8 cellular contexts compared by ENCODE assay signal in genomic region chr15:64701482-64701881, GRCh38.
A peak's percentile ranks its signal among the peaks of the same experiment; 100 is the strongest.
DNase-seq lines count a peak whose midpoint lies in the region; ATAC-seq and TF ChIP-seq lines count a peak whose summit lies in the region.

No MANE protein-coding gene starts in this region.

- H3K9ac ChIP-seq in SU-DHL-6 (ENCODE audit: low read length): 0 out of 2 replicates have a peak overlapping the region, but pooled peaks have one; percentile 88

- no peak overlapping the region for H3K27ac ChIP-seq in SU-DHL-6 (ENCODE audit: low read depth, low read length)
- peak overlapping the region; percentile 87 to 95 (median 92) for H3K27ac ChIP-seq in sigmoid colon

- H3K27me3 ChIP-seq in SU-DHL-6 (ENCODE audit: low read length): no peaks in the 10 kb centered on the region
- no peaks in the 10 kb centered on the region for H3K27me3 ChIP-seq in sigmoid colon

- no peak for TF ChIP-seq EP300 in sigmoid colon (IDR thresholded peaks at IDR 0.05)

- H3K4me1 ChIP-seq in sigmoid colon: peaks cover 0 to 74% (median 67%) of the 10 kb centered on the region in 4 donors

- H3K9me2 ChIP-seq in SU-DHL-6 (replicated peaks; ENCODE audit: insufficient read depth, low read length): no peaks in the 10 kb centered on the region

- no peak overlapping the region for H2AFZ ChIP-seq in SU-DHL-6 (ENCODE audit: low read depth, low read length, severe bottlenecking)

- H3K9me3 ChIP-seq in SU-DHL-6 (ENCODE audit: insufficient read depth, low read length): no peaks in the 10 kb centered on the region
- H3K9me3 ChIP-seq in sigmoid colon: no peaks in the 10 kb centered on the region

- intact Hi-C loops in sigmoid colon (cut with DNase I): no loop called here

- peaks cover 57% of the 10 kb centered on the region for H3K79me2 ChIP-seq in SU-DHL-6 (ENCODE audit: insufficient read depth, low read length)

- DNase-seq in GM12864 (ENCODE audit: low read depth) (no peak), fibroblast of the aortic adventitia (ENCODE audit: low read depth) (no peak), sigmoid colon (no peak), NCI-H1930 (lab: John Stamatoyannopoulos, UW) (no peak)
- no peak for DNase-seq in activated CD8-positive, alpha-beta memory T cell treated with anti-CD3 and anti-CD28 coated beads, Interleukin-2, amount 50 U/mL, for 4 hours

- TF ChIP-seq CTCF in GM12864 (IDR thresholded peaks at IDR 0.05; ENCODE audit: low read depth, low read length, missing control alignments) (no peak), SU-DHL-6 (IDR thresholded peaks at IDR 0.05; ENCODE audit: insufficient read depth, low read length, poor library complexity, severe bottlenecking) (no peak), fibroblast of the aortic adventitia (IDR thresholded peaks at IDR 0.05; ENCODE audit: insufficient read depth, low read length) (no peak), sigmoid colon (IDR thresholded peaks at IDR 0.05) (no peak)

- H3F3A ChIP-seq in SU-DHL-6 (ENCODE audit: insufficient read depth): peaks cover 3% of the 10 kb centered on the region; the same call in 1 of the 2 replicates

- H3K4me2 ChIP-seq in SU-DHL-6 (ENCODE audit: low read depth, low read length, poor library complexity, severe bottlenecking): peak overlapping the region; percentile 90

- ATAC-seq in GM18907 (IDR thresholded peaks at IDR 0.05; ENCODE audit: unreplicated experiment) (no peak), GM18517 (IDR thresholded peaks at IDR 0.05; ENCODE audit: unreplicated experiment) (no peak)

- H4K20me1 ChIP-seq in SU-DHL-6 (ENCODE audit: low read depth, low read length): 0 out of 2 replicates have a peak, but pooled peaks cover 5% of the 10 kb centered on the region

- H3K4me3 ChIP-seq in GM12864 (ENCODE audit: low read depth, low read length) (peak overlapping the region; percentile 78; the same call in 1 of the 2 replicates), SU-DHL-6 (ENCODE audit: insufficient read depth, low read length, poor library complexity, severe bottlenecking) (no peak overlapping the region), fibroblast of the aortic adventitia (ENCODE audit: low read depth, low read length) (peak overlapping the region; percentile 84), sigmoid colon (peak overlapping the region in 3 of 4 donors; percentile 65 to 93 (median 92))

- 35 to 60% methylated on average over 2 of the region's 2 CpGs for WGBS in sigmoid colon, 2 donors

- H3K36me3 ChIP-seq in SU-DHL-6 (ENCODE audit: low read length): no peaks in the 10 kb centered on the region
- H3K36me3 ChIP-seq in sigmoid colon: no peaks in the 10 kb centered on the region

- TF ChIP-seq POLR2A in sigmoid colon (IDR thresholded peaks at IDR 0.05): no peak
